1 cellular context compared by ENCODE assay signal in genomic region chr19:2043864-2044708, GRCh38.
TF ChIP-seq lines count a peak whose summit lies in the region.

No MANE protein-coding gene starts in this region.

TF ChIP-seq in HCT116, 20 proteins besides CTCF, POLR2A, EP300 and RAD21 (continued from another document):
- no peak for TF ChIP-seq SIN3A (IDR thresholded peaks at IDR 0.05; ENCODE audit: low read depth)
